16 cellular contexts compared by ENCODE assay signal in the genomic region with DNA sequence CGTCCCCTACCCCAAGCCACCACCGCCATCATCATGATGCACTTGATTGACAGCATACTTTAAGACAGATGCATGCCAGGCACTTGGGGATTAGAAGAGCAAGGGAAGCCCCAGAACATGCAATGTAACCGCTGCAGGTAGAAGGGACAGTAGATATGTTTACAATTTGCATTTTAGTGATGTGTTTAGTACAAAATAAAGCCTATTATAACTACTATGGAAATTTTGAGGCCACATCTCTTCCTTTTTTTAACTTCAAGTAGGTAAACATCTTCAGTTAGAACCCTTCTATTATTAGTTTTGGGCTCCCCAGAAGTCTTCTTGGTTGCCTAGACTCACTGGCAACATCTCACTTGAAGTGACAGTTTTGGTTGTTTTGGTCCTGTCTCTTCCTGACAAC. TPM values are rescaled to one million over a fixed set of nuclear protein-coding genes. Genes with fewer than 3 reads are reported as not detected.
DNase-seq lines count a peak whose midpoint lies in the region; ATAC-seq, FAIRE-seq and TF ChIP-seq lines count a peak whose summit lies in the region.
"Had no signal": no experiment of that assay in that cellular context is flagged by ENCODE, and none has a peak within 500 bp of the region (broad histone marks: within the 10 kb centered on the region; RNA-seq: fewer than 3 reads in every experiment).

No MANE protein-coding gene starts in this region.

- 95% methylated on average over 3 of the region's 3 CpGs for WGBS in K562 (ENCODE audit: insufficient coverage, low coverage, missing lambda C conversion rate)
- WGBS in prostate gland, result 88% methylated on average over 3 of the region's 3 CpGs

- ATAC-seq in GM18517 (IDR thresholded peaks at IDR 0.05; ENCODE audit: unreplicated experiment) (peak; percentile 68), GM21367 (IDR thresholded peaks at IDR 0.05; ENCODE audit: unreplicated experiment) (peak; percentile 77), HG02885 (IDR thresholded peaks at IDR 0.05; ENCODE audit: poor library complexity, unreplicated experiment) (peak; percentile 71), K562 (no peak), HG02938 (IDR thresholded peaks at IDR 0.05; ENCODE audit: unreplicated experiment) (no peak)

- H3K9me3 ChIP-seq in K562 (replicated peaks; ENCODE audit: control insufficient read depth, insufficient read depth, low read depth, low read length) (no peaks in the 10 kb centered on the region; the same call in none of the 2 replicates), prostate gland (no peaks in the 10 kb centered on the region)
- H3K9me3 ChIP-seq: uterus had no signal

- H3K4me3 ChIP-seq in K562, result no peak overlapping the region
- no peak overlapping the region for H3K4me3 ChIP-seq in prostate gland
- H3K4me3 ChIP-seq: uterus had no signal

- H3K79me2 ChIP-seq in K562 (ENCODE audit: control insufficient read depth, insufficient read depth, low read length), result peaks cover 87% of the 10 kb centered on the region

- peaks cover 2% of the 10 kb centered on the region; the same call in 1 of the 2 replicates for H4K20me1 ChIP-seq in K562 (replicated peaks; ENCODE audit: control insufficient read depth, insufficient read depth, low read length)

- TF ChIP-seq CTCF in K562 (IDR thresholded peaks at IDR 0.05 in 2 of 3, conservative IDR thresholded peaks at IDR 0.05 in 1 of 3; ENCODE audit: insufficient read depth in 2 of 3, low read depth in 1 of 3, low read length in 3 of 3) (no peak), prostate gland (IDR thresholded peaks at IDR 0.05) (no peak), GM10266 (IDR thresholded peaks at IDR 0.05; ENCODE audit: control insufficient read depth, insufficient read depth, low read depth, missing control alignments) (no peak)

- TF ChIP-seq EP300 in K562 (IDR thresholded peaks at IDR 0.05; ENCODE audit: low read length), result no peak

- H3K9me1 ChIP-seq in K562 (ENCODE audit: control insufficient read depth, insufficient read depth, low read length), result no peaks in the 10 kb centered on the region

- peaks cover 18% of the 10 kb centered on the region for H3K36me3 ChIP-seq in K562 (ENCODE audit: control insufficient read depth, insufficient read depth, low read length)
- H3K36me3 ChIP-seq in prostate gland, result no peaks in the 10 kb centered on the region
- H3K36me3 ChIP-seq: uterus had no signal

- POLR2A ChIA-PET in K562 (lab: Yijun Ruan, JAX), result interaction anchor here (0.8 kb wide), 1 partner anchor 11 kb away, joined by 3 read pairs; no protein-coding TSS in a partner anchor

- H3K27ac ChIP-seq in K562 (ENCODE audit: extremely low read depth, low read depth, low read length) (no peak overlapping the region), prostate gland (no peak overlapping the region)
- H3K27ac ChIP-seq: uterus had no signal

- H3K4me1 ChIP-seq in K562 (replicated peaks in 1 of 2; ENCODE audit: control insufficient read depth in 2 of 2, insufficient read depth in 2 of 2, low read length in 2 of 2) (peaks cover 11 to 32% of the 10 kb centered on the region in 2 experiments; a peak in 4 of 5 replicates), prostate gland (replicated peaks) (no peaks in the 10 kb centered on the region)

- no peaks in the 10 kb centered on the region for H3K27me3 ChIP-seq in K562 (ENCODE audit: control insufficient read depth in 2 of 2, insufficient read depth in 2 of 2, low read length in 2 of 2)
- H3K27me3 ChIP-seq in prostate gland (replicated peaks; ENCODE audit: insufficient read depth), result no peaks in the 10 kb centered on the region

- no peak for FAIRE-seq in K562 (lab: Jason Lieb, UNC)

- TF ChIP-seq POLR2A in K562 (conservative IDR thresholded peaks at IDR 0.05) (no peak), prostate gland (IDR thresholded peaks at IDR 0.05) (no peak)

- CTCF ChIA-PET in K562 (lab: Yijun Ruan, JAX; ENCODE audit: low intra/inter-chr PET ratio), result no interaction called here

- in situ Hi-C loops in K562 (cut with MboI), result loop anchor here (5.0 kb wide), 2 partner anchors 48 to 88 kb away; no protein-coding TSS in a partner anchor

- DNase-seq in K562 (ENCODE audit: extremely low read depth in 1 of 4, low spot score in 3 of 4) (no peak), cerebellar nuclear complex (lab: John Stamatoyannopoulos, UW) (no peak), prostate gland (ENCODE audit: low spot score) (no peak), GM10266 (ENCODE audit: extremely low spot score) (no peak)
- DNase-seq: activated naive CD4-positive, alpha-beta T cell treated with anti-CD3 and anti-CD28 coated beads for 36 hours; effector CD8-positive, alpha-beta T cell; islet precursor cell; NCI-H1930; uterus had no signal

- H3K4me2 ChIP-seq in K562 (ENCODE audit: insufficient read depth, low read length), result no peak overlapping the region

- no peak overlapping the region for H2AFZ ChIP-seq in K562 (ENCODE audit: low read depth, low read length)

- H3K9ac ChIP-seq in K562 (ENCODE audit: insufficient read depth in 1 of 2, low read depth in 2 of 2, low read length in 2 of 2), result no peak overlapping the region

- BruUV-seq in K562 (replicated peaks; lab: Mats Ljungman, UMichigan), result no TSS peak

- intact Hi-C loops in K562 (cut with micrococcal nuclease), result no loop called here
- intact Hi-C loops in prostate gland (cut with DNase I), result no loop called here

- no peak for TF ChIP-seq RAD21 in K562 (CRISPR knock-in tag; conservative IDR thresholded peaks at IDR 0.05 in 1 of 2, IDR thresholded peaks at IDR 0.05 in 1 of 2)

TF ChIP-seq in K562, 482 proteins besides CTCF, POLR2A, EP300 and RAD21:
- TF ChIP-seq HDAC3 (IDR thresholded peaks at IDR 0.05; ENCODE audit: borderline replicate concordance, partially characterized antibody), result no peak
- TF ChIP-seq, protein P1, sequence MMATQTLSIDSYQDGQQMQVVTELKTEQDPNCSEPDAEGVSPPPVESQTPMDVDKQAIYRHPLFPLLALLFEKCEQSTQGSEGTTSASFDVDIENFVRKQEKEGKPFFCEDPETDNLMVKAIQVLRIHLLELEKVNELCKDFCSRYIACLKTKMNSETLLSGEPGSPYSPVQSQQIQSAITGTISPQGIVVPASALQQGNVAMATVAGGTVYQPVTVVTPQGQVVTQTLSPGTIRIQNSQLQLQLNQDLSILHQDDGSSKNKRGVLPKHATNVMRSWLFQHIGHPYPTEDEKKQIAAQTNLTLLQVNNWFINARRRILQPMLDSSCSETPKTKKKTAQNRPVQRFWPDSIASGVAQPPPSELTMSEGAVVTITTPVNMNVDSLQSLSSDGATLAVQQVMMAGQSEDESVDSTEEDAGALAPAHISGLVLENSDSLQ (IDR thresholded peaks at IDR 0.05), result peak; percentile 78

RNA-seq across cellular contexts. Expression of a gene that starts 25.3 kb away (rescaled TPM):
- total RNA-seq in K562 (2011; cell fraction: chromatin; rRNA removed; ENCODE audit: low replicate concordance), result 155 and 191 TPM in 2 replicates
- total RNA-seq in K562 (2011; cell fraction: nucleolus; rRNA removed), result 84.4 and 92.0 TPM in 2 replicates
- total RNA-seq in K562 (2011; cell fraction: nucleoplasm; rRNA removed), result 106 and 111 TPM in 2 replicates
- total RNA-seq in K562 (2014; rRNA removed) (10.1 and 11.9 TPM in 2 replicates), K562 (2014; rRNA removed; fragmentation: Illumina TruSeq; extraction: Trizol) (22.6 and 26.2 TPM in 2 replicates), K562 (2015; rRNA removed; fragmentation: Illumina TruSeq; extraction: Trizol) (12.7 and 14.2 TPM in 2 replicates), K562 (2021) (30.0 and 33.7 TPM in 2 replicates), prostate gland (not detected)
- polyA plus RNA-seq in K562 (2011; rRNA removed) (37.8 and 45.4 TPM in 2 replicates), K562 (2014; fragmentation: Illumina TruSeq; extraction: Trizol) (37.0 and 51.1 TPM in 2 replicates), K562 (2014; fragmentation: Nextera tagmentation; extraction: Ambion mirVana) (10 to 100 TPM; 53.4 to 74.8 TPM), K562 (2014; rRNA removed) (34.3 and 35.1 TPM in 2 replicates)
- 45.9 and 63.7 TPM in 2 replicates for polyA plus RNA-seq in K562 (2011; cell fraction: cytosol; rRNA removed)
- polyA plus RNA-seq in K562 (2011; cell fraction: nucleus; rRNA removed), result 126 and 140 TPM in 2 replicates
- 15.0 and 22.9 TPM in 2 replicates for polyA plus RNA-seq in K562 (2012)
- polyA minus RNA-seq in K562 (2011; rRNA and poly(A)+ RNA removed), result 54.6 and 74.7 TPM in 2 replicates
- polyA minus RNA-seq in K562 (2011; cell fraction: cytosol; rRNA and poly(A)+ RNA removed), result 27.0 and 30.3 TPM in 2 replicates
- polyA minus RNA-seq in K562 (2011; cell fraction: nucleus; rRNA and poly(A)+ RNA removed), result 88.5 and 136 TPM in 2 replicates
- total RNA-seq: activated naive CD4-positive, alpha-beta T cell treated with anti-CD3 and anti-CD28 coated beads for 36 hours; fibroblast of villous mesenchyme; renal cortical epithelial cell; SK-MEL-5 had no signal

Comparison
In these comparisons a context has a peak if more than half of its experiments do, and no peak if none do; other contexts are left out.
1. ATAC-seq: peak in GM18517 (single experiment), GM21367 (single experiment) and HG02885 (single experiment); none in K562 (single experiment) and HG02938 (single experiment).
2. RNA of a gene that starts 25.3 kb away (total RNA-seq): 10.1 to 191 TPM in K562; not detected in prostate gland; every median in the first group is over 10 times any median in the second.